Comparison of ENCODE assay signal across 10 cellular contexts in genomic region chr11:118689503-118689851, GRCh38. TPM values are rescaled to one million over a fixed set of nuclear protein-coding genes. Genes with fewer than 3 reads are reported as not detected.
DNase-seq lines count a peak whose midpoint lies in the region; ATAC-seq and TF ChIP-seq lines count a peak whose summit lies in the region.
"Had no signal": no experiment of that assay in that cellular context is flagged by ENCODE, and none has a peak within 500 bp of the region (broad histone marks: within the 10 kb centered on the region; RNA-seq: fewer than 3 reads in every experiment).

No MANE protein-coding gene starts in this region.

- H3K79me2 ChIP-seq in hepatocyte: no peaks in the 10 kb centered on the region

- intact Hi-C loops in spleen (cut with DNase I; ENCODE audit: low total_unique reads): loop anchor here (5.0 kb wide), 1 partner anchor 253 kb away; no protein-coding TSS in a partner anchor

- no peaks in the 10 kb centered on the region for H4K20me1 ChIP-seq in hepatocyte (ENCODE audit: insufficient read depth, poor library complexity, severe bottlenecking)

- H3K4me2 ChIP-seq in hepatocyte: peak overlapping the region; percentile 74

- H3K36me3 ChIP-seq in hepatocyte (replicated peaks; ENCODE audit: insufficient read depth, low read depth) (no peaks in the 10 kb centered on the region), spleen (no peaks in the 10 kb centered on the region)

- H3K9me3 ChIP-seq in hepatocyte (ENCODE audit: low read depth) (no peaks in the 10 kb centered on the region), spleen (no peaks in the 10 kb centered on the region)

- TF ChIP-seq CTCF in hepatocyte (IDR thresholded peaks at IDR 0.05; ENCODE audit: poor library complexity): no peak
- TF ChIP-seq CTCF in spleen (IDR thresholded peaks at IDR 0.05 in 8 of 11, conservative IDR thresholded peaks at IDR 0.05 in 3 of 11): no peak

- H3K27me3 ChIP-seq in hepatocyte: no peaks in the 10 kb centered on the region
- H3K27me3 ChIP-seq in spleen (replicated peaks in 1 of 7): peaks cover 0 to 18% (median 0%) of the 10 kb centered on the region in 7 donors

- WGBS in hepatocyte (ENCODE audit: low lambda C conversion rate, missing lambda C conversion rate): 48% methylated on average over 3 of the region's 9 CpGs
- WGBS in spleen, 5 donors: 12 to 25% (median 14%) methylated on average over 7 to 9 of the region's 9 CpGs

- DNase-seq in hepatocyte (ENCODE audit: low spot score) (no peak), spleen (no peak), cerebellum (ENCODE audit: low spot score) (no peak), AG08396 (ENCODE audit: low spot score) (no peak), NCI-H82 treated with DMSO at 0.1 percent for 48 hours (lab: John Stamatoyannopoulos, UW; ENCODE audit: unreplicated experiment) (no peak)

- peak; percentile 4 for ATAC-seq in GM21529 (IDR thresholded peaks at IDR 0.05; ENCODE audit: unreplicated experiment)
- no peak for ATAC-seq in GM21528 (IDR thresholded peaks at IDR 0.05; ENCODE audit: low FRiP score, unreplicated experiment)

- TF ChIP-seq POLR2A in spleen (IDR thresholded peaks at IDR 0.05): no peak

- H3K9me2 ChIP-seq in hepatocyte (replicated peaks; ENCODE audit: insufficient read depth): no peaks in the 10 kb centered on the region

- H3K27ac ChIP-seq in angular gyrus (ENCODE audit: low read depth, low read length) (peak overlapping the region; percentile 96), hepatocyte (no peak overlapping the region), spleen (peak overlapping the region in 6 of 8 donors; percentile 34 to 83 (median 66))

- H3K4me3 ChIP-seq in hepatocyte (no peak overlapping the region), spleen (peak overlapping the region in 3 of 8 donors; percentile 34 to 59 (median 39))

- peak overlapping the region; percentile 43 for H2AFZ ChIP-seq in hepatocyte

- peaks cover 5% of the 10 kb centered on the region for H3K4me1 ChIP-seq in hepatocyte (ENCODE audit: insufficient read depth)
- peaks cover 8 to 46% (median 35%) of the 10 kb centered on the region in 6 donors for H3K4me1 ChIP-seq in spleen

RNA-seq across cellular contexts. Expression of gene TREH, which starts 10.0 kb away (rescaled TPM):
- total RNA-seq in hepatocyte (6.6 and 10.2 TPM in 2 replicates), spleen (not detected), cerebellum (not detected)
- polyA plus RNA-seq in hepatocyte (10.7 and 15.1 TPM in 2 replicates), spleen (1 to 10 TPM in 2 of 3 donors, under 1 TPM in 1; 0.33 to 2.3 (median 2.0) TPM)
- total RNA-seq: activated CD4-positive, alpha-beta T cell treated with anti-CD3 and anti-CD28 coated beads, Interleukin-2, amount 10 ng/mL, durations not matched to agents 24 days and 14 days; chondrocyte had no signal
